1 cellular context compared by ENCODE assay signal in genomic region chr6:2738373-2738979, GRCh38.
TF ChIP-seq lines count a peak whose summit lies in the region.

No MANE protein-coding gene starts in this region.

TF ChIP-seq in HCT116, 20 proteins besides CTCF, POLR2A, EP300 and RAD21 (continued from another document):
- TF ChIP-seq, protein P1, sequence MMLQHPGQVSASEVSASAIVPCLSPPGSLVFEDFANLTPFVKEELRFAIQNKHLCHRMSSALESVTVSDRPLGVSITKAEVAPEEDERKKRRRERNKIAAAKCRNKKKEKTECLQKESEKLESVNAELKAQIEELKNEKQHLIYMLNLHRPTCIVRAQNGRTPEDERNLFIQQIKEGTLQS (IDR thresholded peaks at IDR 0.05) = no peak
- no peak for TF ChIP-seq SRF (IDR thresholded peaks at IDR 0.05; ENCODE audit: low read depth)
- no peak for TF ChIP-seq EGR1 (IDR thresholded peaks at IDR 0.05; ENCODE audit: low read depth)
- no peak for TF ChIP-seq POLR2AphosphoS5 (IDR thresholded peaks at IDR 0.05; ENCODE audit: low read depth, low read length)
